ENCODE assay signal across 8 cellular contexts in the genomic region with DNA sequence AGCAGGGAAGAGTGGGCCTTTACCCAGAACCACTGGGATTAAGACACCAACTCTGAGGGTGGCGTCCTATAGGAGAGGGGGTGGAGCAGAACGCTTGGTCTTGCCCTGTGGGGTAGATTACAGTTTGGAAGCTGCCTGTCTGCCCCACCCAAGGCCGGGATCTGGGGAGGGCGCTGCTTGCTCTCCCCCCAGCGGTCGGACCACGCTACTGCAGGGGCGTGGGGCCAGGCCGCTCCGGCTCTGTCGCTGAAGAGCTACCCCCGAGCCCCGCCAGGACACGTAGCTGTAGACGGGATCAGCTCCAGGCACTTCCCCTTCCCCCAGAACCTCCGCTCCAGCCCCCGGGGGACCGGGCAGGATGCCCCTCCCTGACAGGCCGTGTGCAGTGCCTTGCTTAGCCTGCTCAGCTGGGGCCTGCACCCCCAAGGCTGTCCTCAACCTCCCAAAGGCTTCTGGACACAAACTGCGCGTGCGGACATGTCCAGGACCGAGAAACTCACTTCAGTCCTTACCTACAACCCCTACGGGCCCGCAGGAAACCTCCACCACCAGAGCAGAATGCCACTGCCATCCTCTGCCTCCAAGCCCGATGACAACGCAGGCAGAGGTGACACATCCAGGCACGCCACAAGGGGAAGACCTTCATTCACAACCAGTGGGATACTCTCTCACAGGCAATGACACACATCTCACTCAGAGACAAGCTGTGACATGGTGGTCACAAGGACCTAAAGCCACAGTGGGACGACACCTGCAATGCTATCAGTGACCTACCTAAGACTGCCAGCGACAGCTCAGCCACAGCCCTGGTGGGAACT. TPM values are rescaled to one million over a fixed set of nuclear protein-coding genes. Genes with fewer than 3 reads are reported as not detected.
A peak's percentile ranks its signal among the peaks of the same experiment; 100 is the strongest.
DNase-seq lines count a peak whose midpoint lies in the region; ATAC-seq and TF ChIP-seq lines count a peak whose summit lies in the region.

No MANE protein-coding gene starts in this region.

- H3K27ac Mint-ChIP-seq in chondrocyte (ENCODE audit: unreplicated experiment), result peak overlapping the region; percentile 94

- peak overlapping the region; percentile 92 for H3K4me3 Mint-ChIP-seq in chondrocyte (ENCODE audit: unreplicated experiment)

- no peak for ATAC-seq in HG02852 (IDR thresholded peaks at IDR 0.05; ENCODE audit: unreplicated experiment)

- H3K4me1 Mint-ChIP-seq in chondrocyte (ENCODE audit: low read depth), result peaks cover 79% of the 10 kb centered on the region

- H3K36me3 Mint-ChIP-seq in chondrocyte (ENCODE audit: low read depth), result no peaks in the 10 kb centered on the region

- peak; percentile 99 for TF ChIP-seq CTCF in GM20000 (IDR thresholded peaks at IDR 0.05; ENCODE audit: extremely low read depth, missing control alignments)
- TF ChIP-seq CTCF in chondrocyte (IDR thresholded peaks at IDR 0.05), result peak; percentile 99

- no peaks in the 10 kb centered on the region for H3K27me3 Mint-ChIP-seq in chondrocyte (ENCODE audit: low read depth)

- no peaks in the 10 kb centered on the region for H3K9me3 Mint-ChIP-seq in chondrocyte (ENCODE audit: low read depth)

- DNase-seq in C1 segment of cervical spinal cord (lab: John Stamatoyannopoulos, UW) (peak in 12 of 14 donors; percentile 14 to 81 (median 60)), GM20000 (ENCODE audit: low spot score) (peak; percentile 83), NCI-H2171 (lab: John Stamatoyannopoulos, UW) (peak; percentile 24), chondrocyte (ENCODE audit: low spot score) (no peak), kidney tubule cell (ENCODE audit: low spot score) (peak; percentile 90)
- peak; percentile 80 for DNase-seq in activated CD4-positive, CD25-positive, alpha-beta regulatory T cell treated with anti-CD3 and anti-CD28 coated beads, Interleukin-2, amount 50 U/mL, for 72 hours
- peak; percentile 60 to 70 for DNase-seq in stimulated activated CD4-positive, alpha-beta T cell treated with anti-CD3 and anti-CD28 coated beads, Interleukin-1b, Interleukin-23, amount 100 ng/mL, for 4 hours (ENCODE audit: low read depth in 2 of 2)

RNA-seq across cellular contexts. Expression of a gene that starts 3.6 kb away (rescaled TPM):
- total RNA-seq in chondrocyte, result 476 to 526 TPM (median 514 TPM) in 3 replicates

RNA-seq across cellular contexts. Expression of a gene that starts 30.7 kb away (rescaled TPM):
- total RNA-seq in chondrocyte, result 1,000 to 1,202 TPM (median 1,017 TPM) in 3 replicates

RNA-seq across cellular contexts. Expression of a gene that starts 48.4 kb away (rescaled TPM):
- 9.6 to 15.2 TPM (median 11.8 TPM) in 3 replicates for total RNA-seq in chondrocyte

RNA-seq across cellular contexts. Expression of a gene that starts 58.7 kb away (rescaled TPM):
- total RNA-seq in chondrocyte, result 81.7 to 89.3 TPM (median 83.0 TPM) in 3 replicates
